14 cellular contexts compared by ENCODE assay signal in the genomic region with DNA sequence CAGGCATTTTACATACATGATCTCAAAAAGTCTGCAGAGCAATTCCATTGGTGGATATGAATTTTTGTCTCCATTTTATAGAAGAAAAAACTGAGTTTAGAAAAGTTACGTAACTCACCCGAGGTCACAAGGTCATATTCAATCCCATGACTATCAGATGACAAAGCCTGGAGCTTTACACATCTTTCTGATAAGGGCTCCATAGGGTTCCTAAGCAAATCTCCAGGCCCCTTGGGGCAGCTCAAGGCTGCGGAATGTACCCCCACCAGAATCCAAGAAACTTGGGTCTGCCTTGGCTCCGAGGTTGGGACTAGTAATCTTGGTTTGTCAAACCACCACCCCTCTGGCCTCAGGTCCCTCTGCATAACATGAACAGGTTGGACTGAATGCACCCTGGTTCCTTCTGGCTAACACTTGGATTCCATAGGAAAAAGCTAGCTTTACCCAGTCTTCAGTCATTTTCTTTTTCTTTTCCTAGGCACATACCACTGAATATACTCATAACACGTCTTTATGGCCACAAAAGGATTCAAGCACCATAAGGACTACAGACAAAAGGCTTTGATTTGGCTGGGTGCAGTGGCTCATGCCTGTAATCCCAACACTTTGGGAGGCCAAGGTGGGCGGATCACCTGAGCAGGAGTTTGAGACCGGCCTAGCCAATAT. TPM values are rescaled to one million over a fixed set of nuclear protein-coding genes. Genes with fewer than 3 reads are reported as not detected.
DNase-seq lines count a peak whose midpoint lies in the region; ATAC-seq and TF ChIP-seq lines count a peak whose summit lies in the region.
"Had no signal": no experiment of that assay in that cellular context is flagged by ENCODE, and none has a peak within 500 bp of the region (broad histone marks: within the 10 kb centered on the region; RNA-seq: fewer than 3 reads in every experiment).

No MANE protein-coding gene starts in this region.

- H3K4me1 ChIP-seq in fibroblast of lung (ENCODE audit: control insufficient read depth, extremely low read depth, insufficient read depth, low read length) (peaks cover 13% of the 10 kb centered on the region), PC-3 (ENCODE audit: insufficient read depth, low read length) (peaks cover 45% of the 10 kb centered on the region)

- H3K9me3 Mint-ChIP-seq in activated T-cell treated with anti-CD3 and anti-CD28 coated beads, Interleukin-2, amount 50 U/mL, for 24 hours, result no peaks in the 10 kb centered on the region
- H3K9me3 Mint-ChIP-seq in activated CD8-positive, alpha-beta T cell treated with anti-CD3 and anti-CD28 coated beads, Interleukin-2, amount 10 ng/mL, durations not matched to agents 7 days and 5 days (ENCODE audit: insufficient read depth), result no peaks in the 10 kb centered on the region

- H3K9ac ChIP-seq in fibroblast of lung (ENCODE audit: insufficient read depth, low read length), result no peak overlapping the region
- no peak overlapping the region for H3K9ac ChIP-seq in PC-3 (ENCODE audit: low read length)

- H3K4me2 ChIP-seq in fibroblast of lung (ENCODE audit: extremely low read depth, insufficient read depth, low read length) (no peak overlapping the region), PC-3 (ENCODE audit: low read length) (no peak overlapping the region)

- TF ChIP-seq CTCF in fibroblast of lung (conservative IDR thresholded peaks at IDR 0.05 in 1 of 2, IDR thresholded peaks at IDR 0.05 in 1 of 2; ENCODE audit: low read depth in 1 of 2, low read length in 2 of 2) (no peak), PC-3 (conservative IDR thresholded peaks at IDR 0.05; ENCODE audit: low read depth, low read length) (no peak)

- no peak overlapping the region for H2AFZ ChIP-seq in fibroblast of lung (ENCODE audit: low read length)
- H2AFZ ChIP-seq in PC-3 (ENCODE audit: low read length), result no peak overlapping the region

- POLR2A ChIA-PET in activated CD8-positive, alpha-beta T cell treated with anti-CD3 and anti-CD28 coated beads, Interleukin-2, amount 10 ng/mL, durations not matched to agents 7 days and 5 days (lab: Charles Lee), result interaction anchor here (0.7 to 2.1 kb wide), 3 partner anchors 23 to 55 kb away, joined by 3 to 12 read pairs (median 3); no protein-coding TSS in a partner anchor
- POLR2A ChIA-PET in PC-3 (lab: Charles Lee; ENCODE audit: unreplicated experiment), result no interaction called here

- H3K4me3 ChIP-seq in fibroblast of lung (replicated peaks in 1 of 4; ENCODE audit: control extremely low read depth in 1 of 4, insufficient read depth in 1 of 4, low read depth in 3 of 4, low read length in 4 of 4), result no peak overlapping the region
- no peak overlapping the region for H3K4me3 ChIP-seq in PC-3 (ENCODE audit: low read length)
- H3K4me3 ChIP-seq: transverse colon had no signal

- H3K27me3 ChIP-seq in fibroblast of lung (ENCODE audit: control insufficient read depth, insufficient read depth, low read length), result no peaks in the 10 kb centered on the region
- H3K27me3 ChIP-seq in PC-3 (ENCODE audit: low read length), result no peaks in the 10 kb centered on the region
- H3K27me3 ChIP-seq: transverse colon had no signal

- H3K36me3 ChIP-seq in fibroblast of lung (ENCODE audit: control insufficient read depth, insufficient read depth, low read length), result no peaks in the 10 kb centered on the region
- H3K36me3 ChIP-seq in PC-3 (ENCODE audit: low read depth, low read length), result no peaks in the 10 kb centered on the region
- H3K36me3 ChIP-seq: transverse colon had no signal

- peaks cover 96% of the 10 kb centered on the region for H3K4me1 Mint-ChIP-seq in activated T-cell treated with anti-CD3 and anti-CD28 coated beads, Interleukin-2, amount 50 U/mL, for 24 hours (ENCODE audit: low read depth)
- peaks cover 90% of the 10 kb centered on the region for H3K4me1 Mint-ChIP-seq in activated CD8-positive, alpha-beta T cell treated with anti-CD3 and anti-CD28 coated beads, Interleukin-2, amount 10 ng/mL, durations not matched to agents 7 days and 5 days (ENCODE audit: low read depth)

- H3K9me2 ChIP-seq in PC-3 (replicated peaks; ENCODE audit: low read length), result no peaks in the 10 kb centered on the region

- H3F3A ChIP-seq in PC-3 (ENCODE audit: low read length, unreplicated experiment), result peaks cover 3% of the 10 kb centered on the region

- peaks cover 21% of the 10 kb centered on the region for H3K36me3 Mint-ChIP-seq in activated T-cell treated with anti-CD3 and anti-CD28 coated beads, Interleukin-2, amount 50 U/mL, for 24 hours (ENCODE audit: low read depth)
- H3K36me3 Mint-ChIP-seq in activated CD8-positive, alpha-beta T cell treated with anti-CD3 and anti-CD28 coated beads, Interleukin-2, amount 10 ng/mL, durations not matched to agents 7 days and 5 days (ENCODE audit: low read depth), result peaks cover 51% of the 10 kb centered on the region

- H3K79me2 ChIP-seq in fibroblast of lung (ENCODE audit: control insufficient read depth, insufficient read depth, low read length), result peaks cover 13% of the 10 kb centered on the region
- H3K79me2 ChIP-seq in PC-3 (ENCODE audit: low read length), result peaks cover 79% of the 10 kb centered on the region

- ATAC-seq in activated CD8-positive, alpha-beta T cell treated with anti-CD3 and anti-CD28 coated beads, Interleukin-2, amount 10 ng/mL, durations not matched to agents 7 days and 5 days, result no peak
- no peak for ATAC-seq in PC-3
- ATAC-seq: left lobe of liver, Right ventricle myocardium inferior had no signal

- H3K27ac ChIP-seq in fibroblast of lung (ENCODE audit: insufficient read depth, low read length), result no peak overlapping the region
- peak overlapping the region; percentile 1 for H3K27ac ChIP-seq in substantia nigra (ENCODE audit: low read depth, low read length, poor library complexity, severe bottlenecking)
- no peak overlapping the region for H3K27ac ChIP-seq in PC-3 (ENCODE audit: low read length)
- H3K27ac ChIP-seq: transverse colon had no signal

- no peak for DNase-seq in activated T-cell treated with anti-CD3 and anti-CD28 coated beads, Interleukin-2, amount 50 U/mL, for 24 hours
- DNase-seq in activated T-cell treated with anti-CD3 and anti-CD28 coated beads, Interleukin-2, amount 50 U/mL, for 48 hours, result no peak
- peak; percentile 20 for DNase-seq in activated CD8-positive, alpha-beta T cell treated with anti-CD3 and anti-CD28 coated beads, Interleukin-2, amount 10 ng/mL, durations not matched to agents 7 days and 5 days
- peak; percentile 26 to 75 for DNase-seq in fibroblast of lung (ENCODE audit: low read depth in 2 of 2)
- no peak for DNase-seq in substantia nigra (lab: John Stamatoyannopoulos, UW)
- DNase-seq in SHP77 treated with DMSO at 0.1 percent for 48 hours (lab: John Stamatoyannopoulos, UW), result no peak
- no peak for DNase-seq in PC-3
- no peak for DNase-seq in RKO (ENCODE audit: low spot score)
- DNase-seq: Karpas-422, NCI-H187, NCI-H748 treated with DMSO at 0.1 percent for 48 hours, transverse colon had no signal

- no TSS peak for BruUV-seq in PC-3 (replicated peaks; lab: Mats Ljungman, UMichigan)

- H3K4me3 Mint-ChIP-seq in activated T-cell treated with anti-CD3 and anti-CD28 coated beads, Interleukin-2, amount 50 U/mL, for 24 hours, result no peak overlapping the region
- H3K4me3 Mint-ChIP-seq in activated CD8-positive, alpha-beta T cell treated with anti-CD3 and anti-CD28 coated beads, Interleukin-2, amount 10 ng/mL, durations not matched to agents 7 days and 5 days, result no peak overlapping the region

- H3K27me3 Mint-ChIP-seq in activated T-cell treated with anti-CD3 and anti-CD28 coated beads, Interleukin-2, amount 50 U/mL, for 24 hours, result no peaks in the 10 kb centered on the region
- no peaks in the 10 kb centered on the region for H3K27me3 Mint-ChIP-seq in activated CD8-positive, alpha-beta T cell treated with anti-CD3 and anti-CD28 coated beads, Interleukin-2, amount 10 ng/mL, durations not matched to agents 7 days and 5 days (ENCODE audit: low read depth)

- H3K27ac Mint-ChIP-seq in activated T-cell treated with anti-CD3 and anti-CD28 coated beads, Interleukin-2, amount 50 U/mL, for 24 hours, result peak overlapping the region; percentile 99
- peak overlapping the region; percentile 76 for H3K27ac Mint-ChIP-seq in activated CD8-positive, alpha-beta T cell treated with anti-CD3 and anti-CD28 coated beads, Interleukin-2, amount 10 ng/mL, durations not matched to agents 7 days and 5 days

- CTCF ChIA-PET in activated CD8-positive, alpha-beta T cell treated with anti-CD3 and anti-CD28 coated beads, Interleukin-2, amount 10 ng/mL, durations not matched to agents 7 days and 5 days (lab: Charles Lee), result interaction anchor here (0.8 to 2.1 kb wide), 7 partner anchors 10 to 53 kb away, joined by 3 to 8 read pairs (median 4); no protein-coding TSS in a partner anchor
- CTCF ChIA-PET in PC-3 (lab: Charles Lee), result no interaction called here

- H4K20me1 ChIP-seq in fibroblast of lung (ENCODE audit: control insufficient read depth, extremely low read depth, insufficient read depth, low read length) (no peaks in the 10 kb centered on the region), PC-3 (ENCODE audit: low read length) (no peaks in the 10 kb centered on the region)

- intact Hi-C loops in PC-3 (cut with micrococcal nuclease), result loop anchor here (5.0 kb wide), 1 partner anchor 328 kb away; no protein-coding TSS in a partner anchor

- H3K9me3 ChIP-seq in fibroblast of lung (ENCODE audit: control insufficient read depth, insufficient read depth, low read depth, low read length), result no peaks in the 10 kb centered on the region
- no peaks in the 10 kb centered on the region for H3K9me3 ChIP-seq in PC-3 (ENCODE audit: low read length)
- H3K9me3 ChIP-seq: transverse colon had no signal

RNA-seq across cellular contexts. Expression of gene PIP4K2A, which starts 55.5 kb away (rescaled TPM):
- 100 to 1,000 TPM; 154 to 164 TPM for total RNA-seq in activated CD8-positive, alpha-beta T cell treated with anti-CD3 and anti-CD28 coated beads, Interleukin-2, amount 10 ng/mL, durations not matched to agents 7 days and 5 days
- total RNA-seq in fibroblast of lung (37.5 and 40.0 TPM in 2 replicates), PC-3 (2014; rRNA removed) (20.2 and 22.6 TPM in 2 replicates)
- 28.5 and 30.2 TPM in 2 replicates for polyA plus RNA-seq in fibroblast of lung
- polyA plus RNA-seq in fibroblast of lung (2012), result 26.2 and 32.8 TPM in 2 replicates
- polyA minus RNA-seq in fibroblast of lung (ENCODE audit: low replicate concordance), result 13.2 and 22.3 TPM in 2 replicates

Comparison
In these comparisons a context has a peak if more than half of its experiments do, and no peak if none do; other contexts are left out.
1. DNase-seq: peak in activated CD8-positive, alpha-beta T cell treated with anti-CD3 and anti-CD28 coated beads, Interleukin-2, amount 10 ng/mL, durations not matched to agents 7 days and 5 days (single experiment) and fibroblast of lung (2 of 2); none in activated T-cell treated with anti-CD3 and anti-CD28 coated beads, Interleukin-2, amount 50 U/mL, for 24 hours (single experiment), activated T-cell treated with anti-CD3 and anti-CD28 coated beads, Interleukin-2, amount 50 U/mL, for 48 hours (0 of 2), substantia nigra (0 of 49), SHP77 treated with DMSO at 0.1 percent for 48 hours (single experiment), PC-3 (single experiment) and RKO (single experiment).